In the genomic region with DNA sequence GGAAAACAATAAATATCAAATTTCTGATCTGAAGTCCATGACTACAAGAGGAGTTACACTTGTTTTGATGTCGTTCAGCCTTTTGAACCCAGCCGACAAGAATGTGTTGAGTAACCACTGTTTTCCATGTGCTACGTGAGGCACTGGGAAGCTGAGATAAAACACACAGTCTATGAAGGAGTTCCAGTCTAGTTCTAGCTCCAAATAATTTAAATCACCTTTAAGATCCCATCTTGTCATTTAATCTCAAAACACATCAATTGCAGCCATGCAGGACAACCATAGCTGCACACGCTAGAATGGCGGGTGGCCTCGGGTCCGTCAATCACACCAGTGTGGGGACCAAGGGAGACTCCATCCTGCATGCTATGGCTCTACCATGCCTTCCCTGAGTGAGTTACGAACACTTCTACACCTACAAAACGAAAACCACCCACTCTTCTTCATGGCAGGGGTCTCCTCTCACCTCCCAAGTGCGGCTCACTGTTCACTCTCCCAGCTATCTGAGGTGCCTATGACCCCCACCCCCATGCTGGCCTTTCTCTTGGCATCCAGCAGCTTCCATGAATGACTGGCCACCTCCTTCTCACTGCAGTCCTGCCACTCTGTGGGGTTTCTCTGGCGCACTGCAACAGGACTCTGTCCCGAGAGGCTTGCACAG, we compare ENCODE assay signal across 17 cellular contexts. TPM values are rescaled to one million over a fixed set of nuclear protein-coding genes. Genes with fewer than 3 reads are reported as not detected.
DNase-seq lines count a peak whose midpoint lies in the region; ATAC-seq and TF ChIP-seq lines count a peak whose summit lies in the region.
"Had no signal": no experiment of that assay in that cellular context is flagged by ENCODE, and none has a peak within 500 bp of the region (broad histone marks: within the 10 kb centered on the region; RNA-seq: fewer than 3 reads in every experiment).

No MANE protein-coding gene starts in this region.

- H4K91ac ChIP-seq in IMR-90 (ENCODE audit: insufficient read depth, low read depth, low read length) = peak overlapping the region; percentile 78

- no peaks in the 10 kb centered on the region for H3K9me3 ChIP-seq in IMR-90 (ENCODE audit: control insufficient read depth, insufficient read depth, low read length)
- no peaks in the 10 kb centered on the region for H3K9me3 ChIP-seq in gastrocnemius medialis
- H3K9me3 ChIP-seq: sigmoid colon had no signal

- DNase-seq in IMR-90 (peak; percentile 56), astrocyte of the hippocampus (ENCODE audit: low read depth, low spot score) (peak; percentile 63), fibroblast of the aortic adventitia (ENCODE audit: low read depth) (peak; percentile 71), gastrocnemius medialis (no peak), DMS79 treated with DMSO at 0.1 percent for 48 hours (lab: John Stamatoyannopoulos, UW) (no peak), NCI-H2171 treated with DMSO at 0.1 percent for 48 hours (lab: John Stamatoyannopoulos, UW) (no peak)
- no peak for DNase-seq in activated T-cell treated with anti-CD3 and anti-CD28 coated beads, Interleukin-2, amount 50 U/mL, for 24 hours
- DNase-seq: activated naive CD4-positive, alpha-beta T cell treated with Interleukin-2 at 50 U/mL for 16 hours; CD8-positive, alpha-beta T cell; cortex of kidney; islet precursor cell; naive B cell; NCI-H446 treated with DMSO at 0.1 percent for 48 hours; OCI-M1; sigmoid colon; T1000 had no signal

- no peak for TF ChIP-seq RAD21 in IMR-90 (IDR thresholded peaks at IDR 0.05; ENCODE audit: low read length)

- peak overlapping the region; percentile 14 to 86 for H4K8ac ChIP-seq in IMR-90 (ENCODE audit: low read depth in 2 of 2, low read length in 2 of 2)

- no peak overlapping the region for H2AFZ ChIP-seq in IMR-90 (replicated peaks; ENCODE audit: low read length, poor library complexity)

- H3K9me1 ChIP-seq in IMR-90 (ENCODE audit: insufficient read depth, low read length) = peaks cover 39% of the 10 kb centered on the region

- H3K4me3 ChIP-seq in IMR-90 (ENCODE audit: insufficient read depth, low read depth, low read length) (peak overlapping the region; percentile 99), fibroblast of the aortic adventitia (ENCODE audit: low read depth, low read length) (peak overlapping the region; percentile 99), gastrocnemius medialis (no peak overlapping the region)

- no peak overlapping the region for H2AK9ac ChIP-seq in IMR-90 (replicated peaks; ENCODE audit: low read depth, low read length, poor library complexity)

- H3K79me1 ChIP-seq in IMR-90 (ENCODE audit: low read depth in 1 of 2, low read length in 2 of 2) = peaks cover 10 to 65% of the 10 kb centered on the region in 2 experiments

- H3K4me1 Mint-ChIP-seq in activated T-cell treated with anti-CD3 and anti-CD28 coated beads, Interleukin-2, amount 50 U/mL, for 24 hours (ENCODE audit: low read depth) = peaks cover 19% of the 10 kb centered on the region

- no peaks in the 10 kb centered on the region for H3K36me3 Mint-ChIP-seq in activated T-cell treated with anti-CD3 and anti-CD28 coated beads, Interleukin-2, amount 50 U/mL, for 24 hours (ENCODE audit: low read depth)

- H3K4me2 ChIP-seq in IMR-90 (ENCODE audit: low read depth, low read length) = peak overlapping the region; percentile 98

- H3K27ac Mint-ChIP-seq in activated T-cell treated with anti-CD3 and anti-CD28 coated beads, Interleukin-2, amount 50 U/mL, for 24 hours = no peak overlapping the region
- H3K27ac Mint-ChIP-seq: CD8-positive, alpha-beta T cell; naive B cell had no signal

- H3K4ac ChIP-seq in IMR-90 (ENCODE audit: low read depth, low read length) = peak overlapping the region; percentile 57

- peaks cover 21% of the 10 kb centered on the region for H3K27me3 Mint-ChIP-seq in activated T-cell treated with anti-CD3 and anti-CD28 coated beads, Interleukin-2, amount 50 U/mL, for 24 hours

- no TSS peak for BruUV-seq in IMR-90 (replicated peaks; lab: Mats Ljungman, UMichigan)

- H3K23ac ChIP-seq in IMR-90 (ENCODE audit: low read depth, low read length) = peak overlapping the region; percentile 64; the same call in 1 of the 2 replicates

- in situ Hi-C loops in IMR-90 (cut with MboI; ENCODE audit: low sequenced_read_pairs) (no loop called here), gastrocnemius medialis (cut with MboI; ENCODE audit: low sequenced_read_pairs in 4 of 4) (no loop called here)

- H3K36me3 ChIP-seq in IMR-90 (ENCODE audit: control insufficient read depth, insufficient read depth, low read length) = peaks cover 56% of the 10 kb centered on the region
- no peaks in the 10 kb centered on the region for H3K36me3 ChIP-seq in gastrocnemius medialis
- H3K36me3 ChIP-seq: sigmoid colon had no signal

- dilution Hi-C loops in IMR-90 (cut with HindIII; ENCODE audit: low sequenced_read_pairs, unreplicated experiment) = no loop called here

- ATAC-seq in IMR-90 (ENCODE audit: low read depth) (no peak), gastrocnemius medialis (no peak), HG02870 (IDR thresholded peaks at IDR 0.05; ENCODE audit: unreplicated experiment) (no peak)
- ATAC-seq: CD8-positive, alpha-beta T cell had no signal

- CTCF ChIA-PET in IMR-90 (lab: Yijun Ruan, JAX) = no interaction called here

- H2BK20ac ChIP-seq in IMR-90 (ENCODE audit: low read depth, low read length) = peak overlapping the region; percentile 11; the same call in 1 of the 2 replicates

- intact Hi-C loops in IMR-90 (cut with micrococcal nuclease) (loop anchor here (5.0 kb wide), 1 partner anchor 53 kb away; no protein-coding TSS in a partner anchor), gastrocnemius medialis (cut with DNase I; ENCODE audit: low total_unique reads) (loop anchor here (10.0 kb wide), 1 partner anchor 510 kb away; no protein-coding TSS in a partner anchor)

- H3K27ac ChIP-seq in IMR-90 (ENCODE audit: insufficient read depth, low read length) = peak overlapping the region; percentile 100
- H3K27ac ChIP-seq in gastrocnemius medialis = peak overlapping the region in 3 of 4 donors; percentile 23 to 93 (median 50)

- H2BK120ac ChIP-seq in IMR-90 (ENCODE audit: low read depth, low read length) = peak overlapping the region; percentile 42

- H3K9me3 Mint-ChIP-seq in activated T-cell treated with anti-CD3 and anti-CD28 coated beads, Interleukin-2, amount 50 U/mL, for 24 hours = no peaks in the 10 kb centered on the region
- H3K9me3 Mint-ChIP-seq: CD8-positive, alpha-beta T cell; naive B cell had no signal

- H3K4me1 ChIP-seq in IMR-90 (ENCODE audit: control insufficient read depth, insufficient read depth, low read length) (peaks cover 43% of the 10 kb centered on the region), gastrocnemius medialis (peaks cover 26 to 54% of the 10 kb centered on the region in 2 donors)

- no peak overlapping the region for H3K4me3 Mint-ChIP-seq in activated T-cell treated with anti-CD3 and anti-CD28 coated beads, Interleukin-2, amount 50 U/mL, for 24 hours
- H3K4me3 Mint-ChIP-seq: CD8-positive, alpha-beta T cell; naive B cell had no signal

- H3K56ac ChIP-seq in IMR-90 (ENCODE audit: extremely low read depth, insufficient read depth, low read length) = peak overlapping the region; percentile 8; the same call in 1 of the 2 replicates

- TF ChIP-seq CTCF in IMR-90 (conservative IDR thresholded peaks at IDR 0.05; ENCODE audit: low read depth, low read length) (no peak), fibroblast of the aortic adventitia (IDR thresholded peaks at IDR 0.05; ENCODE audit: insufficient read depth, low read length) (no peak), gastrocnemius medialis (IDR thresholded peaks at IDR 0.05 in 4 of 5, conservative IDR thresholded peaks at IDR 0.05 in 1 of 5) (no peak)

- H4K20me1 ChIP-seq in IMR-90 (ENCODE audit: insufficient read depth, low read length) = peaks cover 61% of the 10 kb centered on the region

- WGBS in IMR-90 (ENCODE audit: extremely low coverage in 2 of 2, insufficient read length in 1 of 2), 2 experiments = 87% methylated on average over 11 of the region's 12 CpGs; no CpG with 5 or more reads in 1 of the 2 experiments

- peak overlapping the region; percentile 55; the same call in 2 of the 3 replicates for H2BK15ac ChIP-seq in IMR-90 (ENCODE audit: low read depth, low read length)

- peak overlapping the region; percentile 100 for H3K9ac ChIP-seq in IMR-90 (ENCODE audit: low read depth, low read length)

- peak overlapping the region; percentile 99 for H2BK5ac ChIP-seq in IMR-90 (ENCODE audit: low read depth, low read length, poor library complexity, severe bottlenecking)

- peak overlapping the region; percentile 53 for H4K5ac ChIP-seq in IMR-90 (ENCODE audit: low read depth, low read length)

- TF ChIP-seq POLR2A in IMR-90 (IDR thresholded peaks at IDR 0.05; ENCODE audit: low read depth, low read length) = no peak; the same call in 1 of the 2 replicates
- TF ChIP-seq POLR2A in gastrocnemius medialis (IDR thresholded peaks at IDR 0.05) = no peak

- H3K14ac ChIP-seq in IMR-90 (replicated peaks; ENCODE audit: low read depth, low read length) = peak overlapping the region; percentile 90

- peak overlapping the region; percentile 90 for H2AK5ac ChIP-seq in IMR-90 (ENCODE audit: low read depth, low read length)

- POLR2A ChIA-PET in IMR-90 (lab: Charles Lee; ENCODE audit: unreplicated experiment) = no interaction called here

- H3K27me3 ChIP-seq in IMR-90 (ENCODE audit: control insufficient read depth, insufficient read depth, low read length) (no peaks in the 10 kb centered on the region), gastrocnemius medialis (no peaks in the 10 kb centered on the region)
- H3K27me3 ChIP-seq: sigmoid colon had no signal

- peak overlapping the region; percentile 98 for H3K18ac ChIP-seq in IMR-90 (ENCODE audit: low read depth, low read length)

TF ChIP-seq in IMR-90, 13 proteins besides CTCF, POLR2A, EP300 and RAD21 (continues in another document):
- no peak for TF ChIP-seq FOS (IDR thresholded peaks at IDR 0.05; ENCODE audit: low read depth, low read length)

RNA-seq across cellular contexts. Expression of gene FHL2, which starts 3.8 kb away (rescaled TPM):
- total RNA-seq in IMR-90 (2012; rRNA removed) = 373 and 464 TPM in 2 replicates
- polyA plus RNA-seq in IMR-90 (2012; rRNA removed) = 550 and 574 TPM in 2 replicates
- polyA plus RNA-seq in IMR-90 (2012; cell fraction: cytosol; rRNA removed) = 533 and 781 TPM in 2 replicates
- polyA plus RNA-seq in IMR-90 (2012; cell fraction: nucleus; rRNA removed; ENCODE audit: low replicate concordance) = 291 and 300 TPM in 2 replicates
- 92.4 and 267 TPM in 2 replicates for total RNA-seq in fibroblast of the aortic adventitia (ENCODE audit: low replicate concordance)
- 10 to 100 TPM; 14.9 to 31.8 (median 21.4) TPM for total RNA-seq in gastrocnemius medialis

RNA-seq across cellular contexts. Expression of gene C2orf49, which starts 57.7 kb away (rescaled TPM):
- total RNA-seq in IMR-90 (2012; rRNA removed) (3.8 and 11.1 TPM in 2 replicates), fibroblast of the aortic adventitia (ENCODE audit: low replicate concordance) (20.0 and 20.1 TPM in 2 replicates), gastrocnemius medialis (10 to 100 TPM; 12.8 to 26.7 (median 18.6) TPM)
- 8.5 and 8.6 TPM in 2 replicates for polyA plus RNA-seq in IMR-90 (2012; rRNA removed)
- 1.1 and 1.3 TPM in 2 replicates for polyA plus RNA-seq in IMR-90 (2012; cell fraction: cytosol; rRNA removed)
- polyA plus RNA-seq in IMR-90 (2012; cell fraction: nucleus; rRNA removed; ENCODE audit: low replicate concordance) = 0.46 and 5.5 TPM in 2 replicates

Comparison
In these comparisons a context has a peak if more than half of its experiments do, and no peak if none do; other contexts are left out.
1. DNase-seq: peak in IMR-90 (single experiment), astrocyte of the hippocampus (single experiment) and fibroblast of the aortic adventitia (single experiment); none in gastrocnemius medialis (0 of 2), DMS79 treated with DMSO at 0.1 percent for 48 hours (single experiment), activated T-cell treated with anti-CD3 and anti-CD28 coated beads, Interleukin-2, amount 50 U/mL, for 24 hours (single experiment) and NCI-H2171 treated with DMSO at 0.1 percent for 48 hours (single experiment).
2. H3K4me3 ChIP-seq: peak in IMR-90 (single experiment) and fibroblast of the aortic adventitia (single experiment); none in gastrocnemius medialis (0 of 4).